1 cellular context compared by ENCODE assay signal in genomic region chr17:81865733-81866439, GRCh38.
A peak's percentile ranks its signal among the peaks of the same experiment; 100 is the strongest.
TF ChIP-seq lines count a peak whose summit lies in the region.

No MANE protein-coding gene starts in this region.

TF ChIP-seq in GM12878, 131 proteins besides CTCF, POLR2A, EP300 and RAD21:
- TF ChIP-seq SREBF2 (IDR thresholded peaks at IDR 0.05; ENCODE audit: low read length) (no peak), NFYA (IDR thresholded peaks at IDR 0.05; ENCODE audit: borderline replicate concordance, low read depth, low read length) (no peak), CREM (IDR thresholded peaks at IDR 0.05; ENCODE audit: low read depth) (no peak), ZNF687 (IDR thresholded peaks at IDR 0.05) (no peak), USF1 (IDR thresholded peaks at IDR 0.05; ENCODE audit: borderline replicate concordance, extremely low read length, insufficient read depth, low read depth, low read length) (no peak), MTA2 (IDR thresholded peaks at IDR 0.05; ENCODE audit: low read depth) (no peak), RUNX3 (IDR thresholded peaks at IDR 0.05; ENCODE audit: low read length) (no peak), ZBED1 (IDR thresholded peaks at IDR 0.05; ENCODE audit: borderline replicate concordance) (0 out of 2 replicates have a peak, but pooled peaks have one; percentile 1), E2F8 (IDR thresholded peaks at IDR 0.05; ENCODE audit: low read depth, partially characterized antibody) (no peak), EED (IDR thresholded peaks at IDR 0.05; ENCODE audit: low read depth) (no peak), ZBTB40 (IDR thresholded peaks at IDR 0.05; ENCODE audit: borderline replicate concordance) (no peak), RAD51 (IDR thresholded peaks at IDR 0.05) (no peak), BCL3 (IDR thresholded peaks at IDR 0.05; ENCODE audit: borderline replicate concordance, insufficient read depth, low read depth, low read length, poor library complexity, severe bottlenecking) (peak; percentile 15), KDM1A (IDR thresholded peaks at IDR 0.05; ENCODE audit: borderline replicate concordance) (no peak), FOS (IDR thresholded peaks at IDR 0.05; ENCODE audit: borderline replicate concordance, extremely low read depth, insufficient read length) (no peak), SMAD1 (IDR thresholded peaks at IDR 0.05; ENCODE audit: low read depth, partially characterized antibody) (no peak), MLLT1 (IDR thresholded peaks at IDR 0.05) (no peak), MXI1 (IDR thresholded peaks at IDR 0.05; ENCODE audit: low read depth, low read length) (no peak), IKZF1 (conservative IDR thresholded peaks at IDR 0.05) (no peak), ZZZ3 (IDR thresholded peaks at IDR 0.05; ENCODE audit: control insufficient read depth, insufficient read length, low read depth) (no peak), MYB (IDR thresholded peaks at IDR 0.05; ENCODE audit: borderline replicate concordance, low read depth, low read length) (no peak), POLR2AphosphoS5 (IDR thresholded peaks at IDR 0.05; ENCODE audit: low read length) (peak; percentile 86), PBX3 (IDR thresholded peaks at IDR 0.05; ENCODE audit: insufficient replicate concordance, low read depth, low read length) (peak; percentile 13), ATF2 (IDR thresholded peaks at IDR 0.05; ENCODE audit: low read length) (peak; percentile 56), TCF7 (IDR thresholded peaks at IDR 0.05; ENCODE audit: borderline replicate concordance) (no peak), ZNF592 (IDR thresholded peaks at IDR 0.05) (no peak), MTA3 (IDR thresholded peaks at IDR 0.05; ENCODE audit: borderline replicate concordance, low read length) (peak; percentile 92; the same call in 1 of the 2 replicates), WRNIP1 (IDR thresholded peaks at IDR 0.05; ENCODE audit: borderline replicate concordance, low read depth, low read length) (no peak), GATAD2B (conservative IDR thresholded peaks at IDR 0.05; ENCODE audit: low read depth) (no peak), IRF4 (IDR thresholded peaks at IDR 0.05; ENCODE audit: low read depth, low read length) (no peak)
TF ChIP-seq in GM12878: peak in this region for 6.
